In the genomic region with DNA sequence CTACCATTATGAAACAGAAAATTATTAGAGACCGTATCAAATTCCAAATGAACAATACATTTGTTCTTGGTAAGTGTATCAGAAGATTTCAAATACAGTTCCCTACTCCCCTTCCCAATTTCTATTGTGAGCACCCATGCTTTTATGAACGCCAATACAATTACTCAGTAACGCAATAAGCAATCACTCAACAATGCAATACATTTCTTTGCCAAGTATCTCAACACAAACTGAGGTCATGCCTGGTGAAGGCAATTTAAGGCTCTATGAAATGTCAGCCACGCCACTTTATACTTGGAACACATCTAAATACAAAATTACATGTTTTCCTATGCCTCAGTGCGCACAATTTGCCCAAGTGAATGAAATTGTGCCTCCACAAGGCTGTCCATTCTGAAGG, we compare ENCODE assay signal across 8 cellular contexts. TPM values are rescaled to one million over a fixed set of nuclear protein-coding genes. Genes with fewer than 3 reads are reported as not detected.
DNase-seq lines count a peak whose midpoint lies in the region; ATAC-seq and TF ChIP-seq lines count a peak whose summit lies in the region.

No MANE protein-coding gene starts in this region.

- H3K27me3 ChIP-seq in Panc1 (ENCODE audit: control insufficient read depth, insufficient read depth, low read length) (no peaks in the 10 kb centered on the region), esophagus muscularis mucosa (no peaks in the 10 kb centered on the region), ovary (no peaks in the 10 kb centered on the region)

- BruUV-seq in Panc1 (replicated peaks; lab: Mats Ljungman, UMichigan): no TSS peak

- ATAC-seq in Panc1 (no peak), GM19467 (IDR thresholded peaks at IDR 0.05; ENCODE audit: unreplicated experiment) (no peak), HG03159 (IDR thresholded peaks at IDR 0.05; ENCODE audit: unreplicated experiment) (no peak), omental fat pad (ENCODE audit: low FRiP score) (no peak)

- CTCF ChIA-PET in Panc1 (lab: Charles Lee): no interaction called here

- H3K4me3 ChIP-seq in Panc1 (ENCODE audit: low read depth in 2 of 2, low read length in 2 of 2) (peak overlapping the region; percentile 35 to 57; a peak in 3 of 4 replicates), esophagus muscularis mucosa (peak overlapping the region; percentile 56 to 68 (median 62)), ovary (peak overlapping the region; percentile 53)

- intact Hi-C loops in Panc1 (cut with micrococcal nuclease; ENCODE audit: unreplicated experiment) (no loop called here), esophagus muscularis mucosa (cut with DNase I) (no loop called here), ovary (cut with DNase I) (loop anchor here in 1 of 4 donors (10.0 kb wide), 1 partner anchor 782 kb away; a partner anchor contains a TSS)

- no peak for TF ChIP-seq CTCF in Panc1 (IDR thresholded peaks at IDR 0.05)
- TF ChIP-seq CTCF in esophagus muscularis mucosa (IDR thresholded peaks at IDR 0.05): no peak
- TF ChIP-seq CTCF in ovary (IDR thresholded peaks at IDR 0.05): no peak
- TF ChIP-seq CTCF in omental fat pad (IDR thresholded peaks at IDR 0.05): no peak

- POLR2A ChIA-PET in Panc1 (lab: Charles Lee): no interaction called here

- no peaks in the 10 kb centered on the region for H3K9me3 ChIP-seq in Panc1 (ENCODE audit: control insufficient read depth, insufficient read depth, low read depth, low read length)
- no peaks in the 10 kb centered on the region for H3K9me3 ChIP-seq in esophagus muscularis mucosa
- H3K9me3 ChIP-seq in ovary: no peaks in the 10 kb centered on the region

- TF ChIP-seq EP300 in esophagus muscularis mucosa (IDR thresholded peaks at IDR 0.05) (no peak), ovary (IDR thresholded peaks at IDR 0.05) (no peak)

- in situ Hi-C loops in Panc1 (cut with HindIII; ENCODE audit: low pct_unique_long_range_greater_than_20kb, low sequenced_read_pairs): no loop called here

- H3K27ac ChIP-seq in Panc1 (ENCODE audit: low read length) (no peak overlapping the region), esophagus muscularis mucosa (replicated peaks in 1 of 4) (peak overlapping the region; percentile 70 to 81 (median 74)), ovary (no peak overlapping the region)

- no peak for TF ChIP-seq POLR2A in esophagus muscularis mucosa (IDR thresholded peaks at IDR 0.05; ENCODE audit: low read depth)
- no peak for TF ChIP-seq POLR2A in ovary (IDR thresholded peaks at IDR 0.05)

- no peaks in the 10 kb centered on the region for H3K4me1 ChIP-seq in Panc1 (ENCODE audit: control insufficient read depth, insufficient read depth, low read length)
- H3K4me1 ChIP-seq in esophagus muscularis mucosa: peaks cover 0 to 17% (median 6%) of the 10 kb centered on the region in 4 donors
- peaks cover 4% of the 10 kb centered on the region for H3K4me1 ChIP-seq in ovary (ENCODE audit: insufficient read depth)

- no peaks in the 10 kb centered on the region for H3K36me3 ChIP-seq in Panc1 (ENCODE audit: control insufficient read depth, insufficient read depth, low read length)
- H3K36me3 ChIP-seq in esophagus muscularis mucosa: peaks cover 0 to 10% (median 7%) of the 10 kb centered on the region in 4 donors
- no peaks in the 10 kb centered on the region for H3K36me3 ChIP-seq in ovary

- DNase-seq in EH (ENCODE audit: low read depth) (peak; percentile 1), Panc1 (ENCODE audit: low read depth, low spot score) (no peak), esophagus muscularis mucosa (ENCODE audit: extremely low spot score) (no peak), ovary (no peak), DMS 273 treated with DMSO at 0.1 percent for 48 hours (lab: John Stamatoyannopoulos, UW) (no peak), omental fat pad (ENCODE audit: low spot score) (no peak)

- WGBS in esophagus muscularis mucosa: 94% methylated on average over 5 of the region's 5 CpGs
- WGBS in ovary, 3 donors: 84 to 92% (median 85%) methylated on average over 5 of the region's 5 CpGs

RNA-seq across cellular contexts. Expression of a gene that starts 0.7 kb away (rescaled TPM):
- total RNA-seq in Panc1 (2021; ENCODE audit: unreplicated experiment) (1.3 TPM), esophagus muscularis mucosa (10 to 100 TPM; 10.3 to 19.1 (median 13.1) TPM), ovary (10 to 100 TPM; 17.8 to 31.9 (median 24.4) TPM), omental fat pad (10 to 100 TPM; 10.8 to 26.0 (median 16.4) TPM)
- 1.7 TPM for polyA plus RNA-seq in Panc1 (2012; ENCODE audit: insufficient read length)
- 10 to 100 TPM; 19.7 to 40.6 TPM for polyA plus RNA-seq in ovary

Comparison
In these comparisons a context has a peak if more than half of its experiments do, and no peak if none do; other contexts are left out.
1. H3K27ac ChIP-seq: peak in esophagus muscularis mucosa (4 of 4); none in Panc1 (single experiment) and ovary (0 of 2).
2. Peak in every context shown above with its lines, with median percentiles within 50 percentile points of each other: H3K4me3 ChIP-seq.